Comparison of ENCODE assay signal across 8 cellular contexts in the genomic region with DNA sequence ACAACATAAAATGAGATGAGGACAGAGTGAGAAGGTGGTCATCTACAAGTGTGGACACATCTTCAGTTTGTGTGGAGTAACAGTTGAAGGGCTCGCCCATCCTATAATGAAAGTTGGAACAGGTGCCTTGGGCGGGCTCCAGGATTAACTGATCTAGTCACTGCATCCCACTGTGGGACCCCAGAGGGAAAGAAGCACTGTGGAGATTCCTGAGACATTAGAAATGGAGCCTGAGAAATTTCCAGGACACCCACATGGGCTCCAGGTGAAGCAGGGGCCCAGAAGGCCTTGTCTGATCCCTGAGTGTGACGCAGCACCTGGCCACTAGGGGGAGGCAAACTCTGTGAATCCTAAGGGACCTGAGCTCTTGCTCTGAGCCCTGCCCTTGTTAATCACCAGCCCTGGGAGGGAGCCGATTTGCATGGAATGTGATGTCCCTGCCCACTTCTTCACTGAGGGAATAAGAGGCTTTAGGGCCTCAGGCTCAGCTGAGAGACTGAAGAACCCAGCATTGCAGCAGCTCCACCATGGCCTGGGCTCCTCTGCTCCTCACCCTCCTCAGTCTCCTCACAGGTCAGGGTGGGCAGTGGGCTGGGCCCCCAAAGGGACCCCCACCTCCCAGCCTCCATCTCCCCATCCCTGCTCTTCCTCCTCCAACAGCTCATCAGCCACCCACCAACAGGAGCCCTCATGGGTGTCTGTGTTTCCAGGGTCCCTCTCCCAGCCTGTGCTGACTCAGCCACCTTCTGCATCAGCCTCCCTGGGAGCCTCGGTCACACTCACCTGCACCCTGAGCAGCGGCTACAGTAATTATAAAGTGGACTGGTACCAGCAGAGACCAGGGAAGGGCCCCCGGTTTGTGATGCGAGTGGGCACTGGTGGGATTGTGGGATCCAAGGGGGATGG.
DNase-seq lines count a peak whose midpoint lies in the region; ATAC-seq and TF ChIP-seq lines count a peak whose summit lies in the region.

No MANE protein-coding gene starts in this region.

- no peaks in the 10 kb centered on the region for H3K36me3 ChIP-seq in CD4-positive, CD25-positive, alpha-beta regulatory T cell (ENCODE audit: control insufficient read depth, insufficient read depth, low read length)
- no peaks in the 10 kb centered on the region for H3K36me3 ChIP-seq in Peyer's patch

- no peaks in the 10 kb centered on the region for H3K4me1 Mint-ChIP-seq in CD4-positive, CD25-positive, alpha-beta regulatory T cell

- peaks cover 5% of the 10 kb centered on the region for H3K27me3 ChIP-seq in CD4-positive, CD25-positive, alpha-beta regulatory T cell (ENCODE audit: control insufficient read depth, insufficient read depth, low read length)
- H3K27me3 ChIP-seq in Peyer's patch, result no peaks in the 10 kb centered on the region

- TF ChIP-seq POLR2A in Peyer's patch (IDR thresholded peaks at IDR 0.05), result no peak

- no peak overlapping the region for H3K4me3 ChIP-seq in CD4-positive, CD25-positive, alpha-beta regulatory T cell (ENCODE audit: low read depth, low read length)
- no peak overlapping the region for H3K4me3 ChIP-seq in Peyer's patch

- intact Hi-C loops in left cardiac atrium (cut with DNase I), result no loop called here

- H3K4me1 ChIP-seq in CD4-positive, CD25-positive, alpha-beta regulatory T cell (ENCODE audit: control insufficient read depth, insufficient read depth, low read length, poor library complexity, severe bottlenecking), result no peaks in the 10 kb centered on the region
- H3K4me1 ChIP-seq in Peyer's patch, result peaks cover 4 to 19% (median 7%) of the 10 kb centered on the region in 4 donors

- H3K4me3 Mint-ChIP-seq in CD4-positive, CD25-positive, alpha-beta regulatory T cell, result no peak overlapping the region

- no peak overlapping the region for H3K27ac ChIP-seq in CD4-positive, CD25-positive, alpha-beta regulatory T cell (ENCODE audit: insufficient read depth, low read length, poor library complexity, severe bottlenecking)
- H3K27ac ChIP-seq in Peyer's patch, result peak overlapping the region in 3 of 4 donors; percentile 37 to 68 (median 50)

- peak in 1 of 2 donors; percentile 57 for ATAC-seq in CD4-positive, CD25-positive, alpha-beta regulatory T cell (ENCODE audit: low read depth in 2 of 2)
- ATAC-seq in left cardiac atrium (peak in 1 of 2 donors; percentile 53), HG03159 (IDR thresholded peaks at IDR 0.05; ENCODE audit: unreplicated experiment) (no peak)

- peak; percentile 65 to 88 (median 80) for TF ChIP-seq CTCF in Peyer's patch (IDR thresholded peaks at IDR 0.05)

- no peaks in the 10 kb centered on the region for H3K9me3 Mint-ChIP-seq in CD4-positive, CD25-positive, alpha-beta regulatory T cell

- H3K27me3 Mint-ChIP-seq in CD4-positive, CD25-positive, alpha-beta regulatory T cell, result peaks cover 8% of the 10 kb centered on the region

- DNase-seq in CD4-positive, CD25-positive, alpha-beta regulatory T cell, result peak; percentile 40 to 60 (median 48)
- DNase-seq in HK-2 (ENCODE audit: unreplicated experiment), result peak; percentile 64
- peak; percentile 80 to 94 (median 81) for DNase-seq in Peyer's patch
- DNase-seq in activated naive CD4-positive, alpha-beta T cell (lab: John Stamatoyannopoulos, UW), result peak; percentile 18 to 63 (median 58)
- DNase-seq in left cardiac atrium, result peak; percentile 32
- peak; percentile 78 for DNase-seq in stimulated activated CD4-positive, alpha-beta T cell treated with anti-CD3 and anti-CD28 coated beads, Interleukin-15, amount 100 ng/mL, for 24 hours
- DNase-seq in RKO (ENCODE audit: low spot score), result no peak

- no peaks in the 10 kb centered on the region for H3K36me3 Mint-ChIP-seq in CD4-positive, CD25-positive, alpha-beta regulatory T cell

- H3K9me3 ChIP-seq in CD4-positive, CD25-positive, alpha-beta regulatory T cell (ENCODE audit: control insufficient read depth in 2 of 2, low read length in 2 of 2), result no peaks in the 10 kb centered on the region
- no peaks in the 10 kb centered on the region for H3K9me3 ChIP-seq in Peyer's patch

- peak overlapping the region in 1 of 3 donors; percentile 44 for H3K27ac Mint-ChIP-seq in CD4-positive, CD25-positive, alpha-beta regulatory T cell
